Comparison of ENCODE assay signal across 20 cellular contexts in the genomic region with DNA sequence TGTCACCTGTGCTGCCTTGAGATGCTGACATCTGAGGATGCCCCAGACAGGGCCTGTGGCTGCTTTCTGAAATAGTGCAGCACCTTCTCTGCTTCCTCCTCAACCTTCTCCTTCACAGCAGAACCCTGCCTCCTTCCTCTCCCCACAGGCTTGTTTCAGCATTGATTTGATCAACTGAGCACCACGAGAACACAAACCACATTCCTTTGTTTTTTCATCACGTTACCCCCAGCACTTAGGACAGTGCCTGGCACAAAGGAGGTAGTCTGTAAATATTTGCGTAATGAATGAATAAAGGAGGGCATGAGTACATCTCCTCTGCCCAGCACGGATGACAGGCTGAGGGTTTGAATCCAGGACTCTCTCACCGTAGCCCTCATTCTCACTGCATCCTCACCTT.
DNase-seq lines count a peak whose midpoint lies in the region; ATAC-seq and TF ChIP-seq lines count a peak whose summit lies in the region.
"Had no signal": no experiment of that assay in that cellular context is flagged by ENCODE, and none has a peak within 500 bp of the region (broad histone marks: within the 10 kb centered on the region; RNA-seq: fewer than 3 reads in every experiment).

No MANE protein-coding gene starts in this region.

- no peak overlapping the region for H3K4me3 ChIP-seq in tibial artery

- no peak for TF ChIP-seq POLR2A in erythroblast (IDR thresholded peaks at IDR 0.05; ENCODE audit: low read length)

- peak; percentile 45 for DNase-seq in DMS53 (lab: John Stamatoyannopoulos, UW)
- no peak for DNase-seq in DMS53 treated with DMSO at 0.1 percent for 48 hours (lab: John Stamatoyannopoulos, UW; ENCODE audit: unreplicated experiment)
- DNase-seq in NCI-H345 treated with DMSO at 0.1 percent for 48 hours (lab: John Stamatoyannopoulos, UW; ENCODE audit: unreplicated experiment): peak; percentile 12
- peak; percentile 57 for DNase-seq in foreskin melanocyte
- DNase-seq in tibial artery: no peak
- no peak for DNase-seq in erythroblast (lab: John Stamatoyannopoulos, UW)
- DNase-seq in amniotic stem cell (lab: John Stamatoyannopoulos, UW): no peak
- DNase-seq: CD8-positive, alpha-beta T cell; HCEC 1CT; MM.1S; NCI-H1105; NCI-H187; NCI-H2171 treated with DMSO at 0.1 percent for 48 hours; NCI-H524 treated with DMSO at 0.1 percent for 48 hours; SK-N-SH had no signal

- no peaks in the 10 kb centered on the region for H3K36me3 ChIP-seq in tibial artery

- no peak for ATAC-seq in GM21786 (IDR thresholded peaks at IDR 0.05; ENCODE audit: unreplicated experiment)
- ATAC-seq: CD8-positive, alpha-beta T cell; HepG2; Right ventricle myocardium inferior had no signal

- peak overlapping the region; percentile 60 to 68 for H3K27ac ChIP-seq in tibial artery
- H3K27ac ChIP-seq: 22Rv1, KMS-11 had no signal

- H3K9me3 ChIP-seq in tibial artery: no peaks in the 10 kb centered on the region
- H3K9me3 ChIP-seq: SK-N-SH had no signal

- intact Hi-C loops in tibial artery (cut with DNase I; ENCODE audit: low total_unique reads): loop anchor here (10.0 kb wide), 1 partner anchor 327 kb away; no protein-coding TSS in a partner anchor

- no peak for TF ChIP-seq CTCF in tibial artery (IDR thresholded peaks at IDR 0.05)

- peaks cover 0 to 26% (median 10%) of the 10 kb centered on the region in 4 donors for H3K4me1 ChIP-seq in tibial artery

- H3K27me3 ChIP-seq in tibial artery: peaks cover 0 to under 1% of the 10 kb centered on the region in 2 donors

Comparison
In these comparisons a context has a peak if more than half of its experiments do, and no peak if none do; other contexts are left out.
1. DNase-seq: peak in DMS53 (single experiment), NCI-H345 treated with DMSO at 0.1 percent for 48 hours (single experiment) and foreskin melanocyte (single experiment); none in DMS53 treated with DMSO at 0.1 percent for 48 hours (single experiment), tibial artery (0 of 2), erythroblast (0 of 2) and amniotic stem cell (single experiment).